In genomic region chr4:39274503-39274902, GRCh38 we compare ENCODE assay signal across 27 cellular contexts.
"Had no signal": no experiment of that assay in that cellular context is flagged by ENCODE, and none has a peak within 500 bp of the region (broad histone marks: within the 10 kb centered on the region; RNA-seq: fewer than 3 reads in every experiment).

No MANE protein-coding gene starts in this region.

- H3K4me1 ChIP-seq: stomach, suprapubic skin, testis, thyroid gland, tibial artery, tibial nerve, transverse colon, upper lobe of left lung, upper lobe of right lung, uterus, vagina had no signal

- H3K9me3 ChIP-seq: stomach, suprapubic skin, testis, thoracic aorta, thyroid gland, tibial artery, tibial nerve, transverse colon, upper lobe of left lung, upper lobe of right lung, uterus, vagina had no signal

- FAIRE-seq: urothelium cell line had no signal

- H3K27me3 ChIP-seq: stomach, suprapubic skin, testis, thyroid gland, tibial artery, tibial nerve, transverse colon, upper lobe of left lung, upper lobe of right lung, uterus, vagina had no signal

- H3K36me3 ChIP-seq: uterus had no signal

- ATAC-seq: stimulated activated effector memory CD8-positive, alpha-beta T cell treated with anti-CD3 and anti-CD28 coated beads, Interleukin-12 subunit alpha, Interleukin-12 subunit beta, amount 100 ng/mL, for 72 hours; stimulated activated memory B cell treated with anti-CD40 and anti-IgM and Interleukin-4, amounts not matched to agents 10 μg/mL and 1 μg/mL and 100 μg/mL, for 72 hours; stimulated activated naive B cell treated with anti-CD40 and anti-IgM and Interleukin-4, amounts not matched to agents 10 μg/mL and 1 μg/mL and 100 μg/mL, for 72 hours; stimulated activated naive CD8-positive, alpha-beta T cell treated with anti-CD3 and anti-CD28 coated beads, Interleukin-15, amount 100 ng/mL, for 72 hours; stimulated activated naive CD8-positive, alpha-beta T cell treated with anti-CD3 and anti-CD28 coated beads, Interleukin-15, Interleukin-2, amounts not matched to agents 100 U/mL and 50 U/mL, for 24 hours; upper lobe of right lung had no signal

- H3K27ac ChIP-seq: stomach, suprapubic skin, testis, thoracic aorta, thyroid gland, tibial artery, tibial nerve, transverse colon, upper lobe of left lung, upper lobe of right lung, uterus, vagina had no signal

- H3K4me3 ChIP-seq: stomach, suprapubic skin, testis, thoracic aorta, thyroid gland, tibial artery, tibial nerve, transverse colon, upper lobe of left lung, upper lobe of right lung, uterus, vagina had no signal

- DNase-seq: stimulated activated CD4-positive, alpha-beta T cell treated with anti-CD3 and anti-CD28 coated beads, Interleukin-2, amount 100 ng/mL, for 48 hours; stimulated activated CD4-positive, alpha-beta T cell treated with anti-CD3 and anti-CD28 coated beads, Interleukin-4, amount 100 ng/mL, for 1 hour; stimulated activated CD4-positive, alpha-beta T cell treated with anti-CD3 and anti-CD28 coated beads, Interleukin-4, amount 100 ng/mL, for 24 hours; stimulated activated CD4-positive, alpha-beta T cell treated with anti-CD3 and anti-CD28 coated beads, Interleukin-4, amount 100 ng/mL, for 4 hours; stimulated activated CD8-positive, alpha-beta memory T cell treated with anti-CD3 and anti-CD28 coated beads, Interleukin-4, amount 100 ng/mL, for 48 hours; stimulated activated naive B cell treated with anti-CD40 and anti-IgM and Interleukin-4, amounts not matched to agents 10 μg/mL and 1 μg/mL and 100 μg/mL, for 72 hours; stimulated activated naive CD4-positive, alpha-beta T cell; stimulated activated naive CD4-positive, alpha-beta T cell treated with Interleukin-2 at 50 U/mL for 16 hours; stimulated activated naive CD8-positive, alpha-beta T cell treated with anti-CD3 and anti-CD28 coated beads, Interleukin-15, amount 100 ng/mL, for 72 hours; stimulated activated naive CD8-positive, alpha-beta T cell treated with anti-CD3 and anti-CD28 coated beads, Interleukin-15, Interleukin-2, amounts not matched to agents 100 U/mL and 50 U/mL, for 24 hours; stomach; substantia nigra; testis; thyroid gland; tibial artery; transverse colon; trophoblast cell; upper lobe of left lung; upper lobe of right lung; uterus had no signal
